In the genomic region with DNA sequence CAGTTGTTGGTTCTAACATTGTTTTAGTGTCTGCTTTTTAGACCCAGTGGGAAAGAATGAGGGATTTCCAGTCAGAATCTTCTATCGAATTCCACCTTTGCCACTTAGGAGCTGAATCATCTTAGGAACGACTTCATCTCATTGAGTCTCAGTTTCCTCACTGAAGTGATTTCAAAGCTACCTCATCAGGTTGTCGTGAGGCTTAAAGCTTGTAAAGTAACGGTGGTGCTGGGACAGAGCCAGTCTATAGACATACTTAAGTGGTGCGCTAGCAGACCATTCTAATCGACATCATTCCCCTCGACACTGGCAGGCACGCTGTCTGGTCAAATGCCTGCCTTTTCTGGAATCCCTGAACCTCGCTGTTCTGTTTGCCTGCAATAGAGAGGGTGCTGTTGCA, we compare ENCODE assay signal across 3 cellular contexts.
TF ChIP-seq lines count a peak whose summit lies in the region.

No MANE protein-coding gene starts in this region.

TF ChIP-seq in liver, 16 proteins besides CTCF, POLR2A, EP300 and RAD21:
- TF ChIP-seq, protein P1, sequence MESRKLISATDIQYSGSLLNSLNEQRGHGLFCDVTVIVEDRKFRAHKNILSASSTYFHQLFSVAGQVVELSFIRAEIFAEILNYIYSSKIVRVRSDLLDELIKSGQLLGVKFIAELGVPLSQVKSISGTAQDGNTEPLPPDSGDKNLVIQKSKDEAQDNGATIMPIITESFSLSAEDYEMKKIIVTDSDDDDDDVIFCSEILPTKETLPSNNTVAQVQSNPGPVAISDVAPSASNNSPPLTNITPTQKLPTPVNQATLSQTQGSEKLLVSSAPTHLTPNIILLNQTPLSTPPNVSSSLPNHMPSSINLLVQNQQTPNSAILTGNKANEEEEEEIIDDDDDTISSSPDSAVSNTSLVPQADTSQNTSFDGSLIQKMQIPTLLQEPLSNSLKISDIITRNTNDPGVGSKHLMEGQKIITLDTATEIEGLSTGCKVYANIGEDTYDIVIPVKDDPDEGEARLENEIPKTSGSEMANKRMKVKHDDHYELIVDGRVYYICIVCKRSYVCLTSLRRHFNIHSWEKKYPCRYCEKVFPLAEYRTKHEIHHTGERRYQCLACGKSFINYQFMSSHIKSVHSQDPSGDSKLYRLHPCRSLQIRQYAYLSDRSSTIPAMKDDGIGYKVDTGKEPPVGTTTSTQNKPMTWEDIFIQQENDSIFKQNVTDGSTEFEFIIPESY (IDR thresholded peaks at IDR 0.05), result no peak
- TF ChIP-seq RXRA (IDR thresholded peaks at IDR 0.05) (no peak), EGR1 (IDR thresholded peaks at IDR 0.05; ENCODE audit: low read depth in 2 of 2) (no peak), TAF1 (conservative IDR thresholded peaks at IDR 0.05) (no peak), NR2F2 (IDR thresholded peaks at IDR 0.05) (no peak), HNF4A (conservative IDR thresholded peaks at IDR 0.05) (no peak)

TF ChIP-seq in HepG2, 621 proteins besides CTCF, POLR2A, EP300 and RAD21:
- TF ChIP-seq ZNF17 (CRISPR knock-in tag; IDR thresholded peaks at IDR 0.05), result no peak
- TF ChIP-seq, protein P2, sequence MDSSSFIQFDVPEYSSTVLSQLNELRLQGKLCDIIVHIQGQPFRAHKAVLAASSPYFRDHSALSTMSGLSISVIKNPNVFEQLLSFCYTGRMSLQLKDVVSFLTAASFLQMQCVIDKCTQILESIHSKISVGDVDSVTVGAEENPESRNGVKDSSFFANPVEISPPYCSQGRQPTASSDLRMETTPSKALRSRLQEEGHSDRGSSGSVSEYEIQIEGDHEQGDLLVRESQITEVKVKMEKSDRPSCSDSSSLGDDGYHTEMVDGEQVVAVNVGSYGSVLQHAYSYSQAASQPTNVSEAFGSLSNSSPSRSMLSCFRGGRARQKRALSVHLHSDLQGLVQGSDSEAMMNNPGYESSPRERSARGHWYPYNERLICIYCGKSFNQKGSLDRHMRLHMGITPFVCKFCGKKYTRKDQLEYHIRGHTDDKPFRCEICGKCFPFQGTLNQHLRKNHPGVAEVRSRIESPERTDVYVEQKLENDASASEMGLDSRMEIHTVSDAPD (CRISPR knock-in tag; IDR thresholded peaks at IDR 0.05), result no peak
- TF ChIP-seq ZSCAN30 (CRISPR knock-in tag; IDR thresholded peaks at IDR 0.05), result no peak
- no peak for TF ChIP-seq ISL2 (CRISPR knock-in tag; IDR thresholded peaks at IDR 0.05)
- TF ChIP-seq CBX1 (IDR thresholded peaks at IDR 0.05; ENCODE audit: low read depth), result no peak
- TF ChIP-seq, protein P3, sequence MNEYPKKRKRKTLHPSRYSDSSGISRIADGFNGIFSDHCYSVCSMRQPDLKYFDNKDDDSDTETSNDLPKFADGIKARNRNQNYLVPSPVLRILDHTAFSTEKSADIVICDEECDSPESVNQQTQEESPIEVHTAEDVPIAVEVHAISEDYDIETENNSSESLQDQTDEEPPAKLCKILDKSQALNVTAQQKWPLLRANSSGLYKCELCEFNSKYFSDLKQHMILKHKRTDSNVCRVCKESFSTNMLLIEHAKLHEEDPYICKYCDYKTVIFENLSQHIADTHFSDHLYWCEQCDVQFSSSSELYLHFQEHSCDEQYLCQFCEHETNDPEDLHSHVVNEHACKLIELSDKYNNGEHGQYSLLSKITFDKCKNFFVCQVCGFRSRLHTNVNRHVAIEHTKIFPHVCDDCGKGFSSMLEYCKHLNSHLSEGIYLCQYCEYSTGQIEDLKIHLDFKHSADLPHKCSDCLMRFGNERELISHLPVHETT (CRISPR knock-in tag; conservative IDR thresholded peaks at IDR 0.05), result no peak
- no peak for TF ChIP-seq ARNT2 (CRISPR knock-in tag; IDR thresholded peaks at IDR 0.05; ENCODE audit: low read depth)
- TF ChIP-seq YEATS4 (CRISPR knock-in tag; IDR thresholded peaks at IDR 0.05; ENCODE audit: borderline replicate concordance), result no peak
- TF ChIP-seq, protein P4, sequence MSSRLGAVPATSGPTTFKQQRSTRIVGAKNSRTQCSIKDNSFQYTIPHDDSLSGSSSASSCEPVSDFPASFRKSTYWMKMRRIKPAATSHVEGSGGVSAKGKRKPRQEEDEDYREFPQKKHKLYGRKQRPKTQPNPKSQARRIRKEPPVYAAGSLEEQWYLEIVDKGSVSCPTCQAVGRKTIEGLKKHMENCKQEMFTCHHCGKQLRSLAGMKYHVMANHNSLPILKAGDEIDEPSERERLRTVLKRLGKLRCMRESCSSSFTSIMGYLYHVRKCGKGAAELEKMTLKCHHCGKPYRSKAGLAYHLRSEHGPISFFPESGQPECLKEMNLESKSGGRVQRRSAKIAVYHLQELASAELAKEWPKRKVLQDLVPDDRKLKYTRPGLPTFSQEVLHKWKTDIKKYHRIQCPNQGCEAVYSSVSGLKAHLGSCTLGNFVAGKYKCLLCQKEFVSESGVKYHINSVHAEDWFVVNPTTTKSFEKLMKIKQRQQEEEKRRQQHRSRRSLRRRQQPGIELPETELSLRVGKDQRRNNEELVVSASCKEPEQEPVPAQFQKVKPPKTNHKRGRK (CRISPR knock-in tag; IDR thresholded peaks at IDR 0.05), result no peak
- no peak for TF ChIP-seq SIX4 (CRISPR knock-in tag; IDR thresholded peaks at IDR 0.05)
- no peak for TF ChIP-seq ZFP37 (CRISPR knock-in tag; IDR thresholded peaks at IDR 0.05; ENCODE audit: borderline replicate concordance)

TF ChIP-seq in K562, 482 proteins besides CTCF, POLR2A, EP300 and RAD21:
- TF ChIP-seq, protein P5, sequence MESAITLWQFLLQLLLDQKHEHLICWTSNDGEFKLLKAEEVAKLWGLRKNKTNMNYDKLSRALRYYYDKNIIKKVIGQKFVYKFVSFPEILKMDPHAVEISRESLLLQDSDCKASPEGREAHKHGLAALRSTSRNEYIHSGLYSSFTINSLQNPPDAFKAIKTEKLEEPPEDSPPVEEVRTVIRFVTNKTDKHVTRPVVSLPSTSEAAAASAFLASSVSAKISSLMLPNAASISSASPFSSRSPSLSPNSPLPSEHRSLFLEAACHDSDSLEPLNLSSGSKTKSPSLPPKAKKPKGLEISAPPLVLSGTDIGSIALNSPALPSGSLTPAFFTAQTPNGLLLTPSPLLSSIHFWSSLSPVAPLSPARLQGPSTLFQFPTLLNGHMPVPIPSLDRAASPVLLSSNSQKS (CRISPR knock-in tag; IDR thresholded peaks at IDR 0.05), result no peak
- TF ChIP-seq BDP1 (IDR thresholded peaks at IDR 0.05; ENCODE audit: insufficient read depth, insufficient read length) (no peak), XRCC4 (IDR thresholded peaks at IDR 0.05; ENCODE audit: extremely low read depth, insufficient read depth, insufficient read length) (no peak), CBFA2T2 (conservative IDR thresholded peaks at IDR 0.05) (no peak), CBX2 (IDR thresholded peaks at IDR 0.05; ENCODE audit: insufficient read depth, low read length, poor library complexity, severe bottlenecking) (no peak), KAT2B (IDR thresholded peaks at IDR 0.05; ENCODE audit: low read depth, low read length) (no peak), DDX20 (tag; IDR thresholded peaks at IDR 0.05; ENCODE audit: low read depth) (no peak), CXXC5 (CRISPR knock-in tag; IDR thresholded peaks at IDR 0.05) (no peak), JUN (IDR thresholded peaks at IDR 0.05; ENCODE audit: borderline replicate concordance, low read depth, low read length) (no peak), JUN (CRISPR knock-in tag; IDR thresholded peaks at IDR 0.05; ENCODE audit: borderline replicate concordance) (no peak), NCOA4 (IDR thresholded peaks at IDR 0.05; ENCODE audit: partially characterized antibody) (no peak), PCBP1 (IDR thresholded peaks at IDR 0.05; ENCODE audit: low read depth, low read length, poor library complexity, severe bottlenecking) (no peak), ZFX (CRISPR knock-in tag; IDR thresholded peaks at IDR 0.05) (no peak), HNRNPL (IDR thresholded peaks at IDR 0.05; ENCODE audit: low read depth, low read length) (no peak)
- TF ChIP-seq, protein P6, sequence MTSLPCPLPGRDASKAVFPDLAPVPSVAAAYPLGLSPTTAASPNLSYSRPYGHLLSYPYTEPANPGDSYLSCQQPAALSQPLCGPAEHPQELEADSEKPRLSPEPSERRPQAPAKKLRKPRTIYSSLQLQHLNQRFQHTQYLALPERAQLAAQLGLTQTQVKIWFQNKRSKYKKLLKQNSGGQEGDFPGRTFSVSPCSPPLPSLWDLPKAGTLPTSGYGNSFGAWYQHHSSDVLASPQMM (CRISPR knock-in tag; IDR thresholded peaks at IDR 0.05), result no peak
- TF ChIP-seq, protein P7, sequence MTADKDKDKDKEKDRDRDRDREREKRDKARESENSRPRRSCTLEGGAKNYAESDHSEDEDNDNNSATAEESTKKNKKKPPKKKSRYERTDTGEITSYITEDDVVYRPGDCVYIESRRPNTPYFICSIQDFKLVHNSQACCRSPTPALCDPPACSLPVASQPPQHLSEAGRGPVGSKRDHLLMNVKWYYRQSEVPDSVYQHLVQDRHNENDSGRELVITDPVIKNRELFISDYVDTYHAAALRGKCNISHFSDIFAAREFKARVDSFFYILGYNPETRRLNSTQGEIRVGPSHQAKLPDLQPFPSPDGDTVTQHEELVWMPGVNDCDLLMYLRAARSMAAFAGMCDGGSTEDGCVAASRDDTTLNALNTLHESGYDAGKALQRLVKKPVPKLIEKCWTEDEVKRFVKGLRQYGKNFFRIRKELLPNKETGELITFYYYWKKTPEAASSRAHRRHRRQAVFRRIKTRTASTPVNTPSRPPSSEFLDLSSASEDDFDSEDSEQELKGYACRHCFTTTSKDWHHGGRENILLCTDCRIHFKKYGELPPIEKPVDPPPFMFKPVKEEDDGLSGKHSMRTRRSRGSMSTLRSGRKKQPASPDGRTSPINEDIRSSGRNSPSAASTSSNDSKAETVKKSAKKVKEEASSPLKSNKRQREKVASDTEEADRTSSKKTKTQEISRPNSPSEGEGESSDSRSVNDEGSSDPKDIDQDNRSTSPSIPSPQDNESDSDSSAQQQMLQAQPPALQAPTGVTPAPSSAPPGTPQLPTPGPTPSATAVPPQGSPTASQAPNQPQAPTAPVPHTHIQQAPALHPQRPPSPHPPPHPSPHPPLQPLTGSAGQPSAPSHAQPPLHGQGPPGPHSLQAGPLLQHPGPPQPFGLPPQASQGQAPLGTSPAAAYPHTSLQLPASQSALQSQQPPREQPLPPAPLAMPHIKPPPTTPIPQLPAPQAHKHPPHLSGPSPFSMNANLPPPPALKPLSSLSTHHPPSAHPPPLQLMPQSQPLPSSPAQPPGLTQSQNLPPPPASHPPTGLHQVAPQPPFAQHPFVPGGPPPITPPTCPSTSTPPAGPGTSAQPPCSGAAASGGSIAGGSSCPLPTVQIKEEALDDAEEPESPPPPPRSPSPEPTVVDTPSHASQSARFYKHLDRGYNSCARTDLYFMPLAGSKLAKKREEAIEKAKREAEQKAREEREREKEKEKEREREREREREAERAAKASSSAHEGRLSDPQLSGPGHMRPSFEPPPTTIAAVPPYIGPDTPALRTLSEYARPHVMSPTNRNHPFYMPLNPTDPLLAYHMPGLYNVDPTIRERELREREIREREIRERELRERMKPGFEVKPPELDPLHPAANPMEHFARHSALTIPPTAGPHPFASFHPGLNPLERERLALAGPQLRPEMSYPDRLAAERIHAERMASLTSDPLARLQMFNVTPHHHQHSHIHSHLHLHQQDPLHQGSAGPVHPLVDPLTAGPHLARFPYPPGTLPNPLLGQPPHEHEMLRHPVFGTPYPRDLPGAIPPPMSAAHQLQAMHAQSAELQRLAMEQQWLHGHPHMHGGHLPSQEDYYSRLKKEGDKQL (CRISPR knock-in tag; IDR thresholded peaks at IDR 0.05; ENCODE audit: borderline replicate concordance), result no peak
TF ChIP-seq in K562: peak in this region for 0.
